Comparison of ENCODE assay signal across 15 cellular contexts in genomic region chr17:47907932-47908562, GRCh38. TPM values are rescaled to one million over a fixed set of nuclear protein-coding genes. Genes with fewer than 3 reads are reported as not detected.
DNase-seq lines count a peak whose midpoint lies in the region; ATAC-seq and TF ChIP-seq lines count a peak whose summit lies in the region.
"Had no signal": no experiment of that assay in that cellular context is flagged by ENCODE, and none has a peak within 500 bp of the region (broad histone marks: within the 10 kb centered on the region; RNA-seq: fewer than 3 reads in every experiment).

No MANE protein-coding gene starts in this region.

- H3K36me3 ChIP-seq in HEK293 (ENCODE audit: control insufficient read depth in 2 of 2, insufficient read depth in 1 of 2, low read length in 2 of 2) (peaks cover 3 to 6% of the 10 kb centered on the region in 2 experiments; a peak in 2 of 3 replicates), fibroblast of lung (ENCODE audit: control insufficient read depth, insufficient read depth, low read length) (no peaks in the 10 kb centered on the region), skeletal muscle tissue (ENCODE audit: control insufficient read depth in 3 of 3, insufficient read depth in 3 of 3, low read length in 3 of 3) (no peaks in the 10 kb centered on the region), GM23248 (ENCODE audit: low read depth) (no peaks in the 10 kb centered on the region)
- H3K36me3 ChIP-seq: colonic mucosa had no signal

- ATAC-seq in HG03342 (IDR thresholded peaks at IDR 0.05; ENCODE audit: unreplicated experiment), result no peak
- ATAC-seq: activated CD4-positive, CD25-positive, alpha-beta regulatory T cell treated with anti-CD3 and anti-CD28 coated beads, Interleukin-2, amount 50 U/mL, for 24 hours had no signal

- peak; percentile 30 for DNase-seq in OCI-M1 (lab: John Stamatoyannopoulos, UW)
- DNase-seq in fibroblast of lung (ENCODE audit: low read depth in 2 of 2), result no peak
- DNase-seq in amniotic stem cell (lab: John Stamatoyannopoulos, UW), result no peak
- DNase-seq in GM23248, result no peak
- DNase-seq: Caco-2, colonic mucosa, NCI-H1105, NCI-H526 had no signal

- TF ChIP-seq CTCF in HEK293 (tag by site-specific recombination; IDR thresholded peaks at IDR 0.05) (no peak), fibroblast of lung (conservative IDR thresholded peaks at IDR 0.05 in 1 of 2, IDR thresholded peaks at IDR 0.05 in 1 of 2; ENCODE audit: low read depth in 1 of 2, low read length in 2 of 2) (no peak)

- H3K9ac ChIP-seq in fibroblast of lung (ENCODE audit: insufficient read depth, low read length), result no peak overlapping the region
- H3K9ac ChIP-seq in skeletal muscle tissue (ENCODE audit: low read depth in 1 of 3, low read length in 3 of 3), result peak overlapping the region; percentile 74 to 92 (median 79)
- H3K9ac ChIP-seq in GM23248, result no peak overlapping the region

- no peaks in the 10 kb centered on the region for H3K27me3 ChIP-seq in fibroblast of lung (ENCODE audit: control insufficient read depth, insufficient read depth, low read length)
- no peaks in the 10 kb centered on the region for H3K27me3 ChIP-seq in skeletal muscle tissue (ENCODE audit: control insufficient read depth in 3 of 3, insufficient read depth in 3 of 3, low read length in 3 of 3)
- no peaks in the 10 kb centered on the region for H3K27me3 ChIP-seq in GM23248 (replicated peaks; ENCODE audit: insufficient read depth)
- H3K27me3 ChIP-seq: colonic mucosa had no signal

- H3K79me2 ChIP-seq in fibroblast of lung (ENCODE audit: control insufficient read depth, insufficient read depth, low read length) (peaks cover 2% of the 10 kb centered on the region), GM23248 (ENCODE audit: insufficient read depth) (peaks cover 24% of the 10 kb centered on the region)

- H2AFZ ChIP-seq in fibroblast of lung (ENCODE audit: low read length) (no peak overlapping the region), GM23248 (no peak overlapping the region)

- in situ Hi-C loops in GM23248 (cut with MboI), result no loop called here

- H3K4me3 ChIP-seq in HEK293 (ENCODE audit: low read depth, low read length), result no peak overlapping the region
- no peak overlapping the region for H3K4me3 ChIP-seq in fibroblast of lung (replicated peaks in 1 of 4; ENCODE audit: control extremely low read depth in 1 of 4, insufficient read depth in 1 of 4, low read depth in 3 of 4, low read length in 4 of 4)
- peak overlapping the region; percentile 65 to 74 (median 69) for H3K4me3 ChIP-seq in skeletal muscle tissue (ENCODE audit: low read length in 3 of 3)
- no peak overlapping the region for H3K4me3 ChIP-seq in GM23248
- H3K4me3 ChIP-seq: colonic mucosa had no signal

- peaks cover 14% of the 10 kb centered on the region for H3F3A ChIP-seq in GM23248 (ENCODE audit: insufficient read depth)

- H3K4me1 ChIP-seq in HEK293 (ENCODE audit: control insufficient read depth, insufficient read depth, low read length), result no peaks in the 10 kb centered on the region
- peaks cover 6% of the 10 kb centered on the region for H3K4me1 ChIP-seq in fibroblast of lung (ENCODE audit: control insufficient read depth, extremely low read depth, insufficient read depth, low read length)
- H3K4me1 ChIP-seq in skeletal muscle tissue (ENCODE audit: control insufficient read depth in 3 of 3, insufficient read depth in 3 of 3, low read length in 3 of 3), result peaks cover 56 to 62% (median 56%) of the 10 kb centered on the region in 3 donors
- H3K4me1 ChIP-seq in GM23248 (ENCODE audit: insufficient read depth), result peaks cover 16% of the 10 kb centered on the region
- H3K4me1 ChIP-seq: Caco-2, colonic mucosa had no signal

- no peaks in the 10 kb centered on the region for H3K9me3 ChIP-seq in HEK293 (ENCODE audit: control insufficient read depth, insufficient read depth, low read depth, low read length)
- H3K9me3 ChIP-seq in fibroblast of lung (ENCODE audit: control insufficient read depth, insufficient read depth, low read depth, low read length), result no peaks in the 10 kb centered on the region
- H3K9me3 ChIP-seq in skeletal muscle tissue (ENCODE audit: control insufficient read depth in 3 of 3, low read length in 3 of 3), result no peaks in the 10 kb centered on the region
- H3K9me3 ChIP-seq in GM23248 (ENCODE audit: low read depth), result no peaks in the 10 kb centered on the region
- H3K9me3 ChIP-seq: Caco-2, colonic mucosa had no signal

- H4K20me1 ChIP-seq in fibroblast of lung (ENCODE audit: control insufficient read depth, extremely low read depth, insufficient read depth, low read length) (no peaks in the 10 kb centered on the region), GM23248 (ENCODE audit: insufficient read depth) (no peaks in the 10 kb centered on the region)

- H3K9me2 ChIP-seq in GM23248 (ENCODE audit: insufficient read depth), result no peaks in the 10 kb centered on the region

- CTCF ChIA-PET in HEK293 (lab: Yijun Ruan, JAX), result interaction anchor here (1.7 kb wide), 1 partner anchor 18 kb away, joined by 4 read pairs; no protein-coding TSS in a partner anchor

- POLR2A ChIA-PET in HEK293 (lab: Yijun Ruan, JAX), result interaction anchor here (1.1 kb wide), 1 partner anchor 12 kb away, joined by 3 read pairs; the partner anchor contains the start of gene SP2

- H3K27ac ChIP-seq in HEK293 (ENCODE audit: extremely low read depth, low read depth, low read length) (no peak overlapping the region), fibroblast of lung (ENCODE audit: insufficient read depth, low read length) (no peak overlapping the region), skeletal muscle tissue (ENCODE audit: low read depth, low read length) (peak overlapping the region; percentile 96), GM23248 (no peak overlapping the region)
- H3K27ac ChIP-seq: colonic mucosa had no signal

- 87 to 88% methylated on average over 8 of the region's 8 CpGs for WGBS in GM23248 (ENCODE audit: low coverage in 1 of 2, low lambda C conversion rate in 2 of 2, missing lambda C conversion rate in 2 of 2), 2 experiments

- H3K4me2 ChIP-seq in fibroblast of lung (ENCODE audit: extremely low read depth, insufficient read depth, low read length) (peak overlapping the region; percentile 71), GM23248 (ENCODE audit: unreplicated experiment) (no peak overlapping the region)

TF ChIP-seq in HEK293, 187 proteins besides CTCF, POLR2A, EP300 and RAD21:
- peak; percentile 32; the same call in 1 of the 2 replicates for TF ChIP-seq GLIS1 (tag by site-specific recombination; IDR thresholded peaks at IDR 0.05)
- no peak for TF ChIP-seq SP7 (tag by site-specific recombination; IDR thresholded peaks at IDR 0.05)

RNA-seq across cellular contexts. Expression of gene SP2, which starts 12.0 kb away (rescaled TPM):
- total RNA-seq in fibroblast of lung (0.26 and 1.5 TPM in 2 replicates), skeletal muscle tissue (0.52 TPM)
- polyA plus RNA-seq in fibroblast of lung (2.6 and 5.3 TPM in 2 replicates), GM23248 (2016; fragmentation: Nextera tagmentation; extraction: Ambion mirVana) (13.6 and 14.2 TPM in 2 replicates)
- 10.3 and 14.4 TPM in 2 replicates for polyA plus RNA-seq in fibroblast of lung (2012)
- polyA minus RNA-seq in fibroblast of lung (ENCODE audit: low replicate concordance), result 10.4 and 31.4 TPM in 2 replicates
- 2.5 and 3.2 TPM in 2 replicates for total RNA-seq in GM23248 (2014; rRNA removed; shearing (Covaris generic))

RNA-seq across cellular contexts. Expression of gene PNPO, which starts 33.3 kb away (rescaled TPM):
- total RNA-seq in fibroblast of lung, result 16.2 and 26.6 TPM in 2 replicates
- 25.7 and 38.6 TPM in 2 replicates for polyA plus RNA-seq in fibroblast of lung
- polyA plus RNA-seq in fibroblast of lung (2012), result 10.3 and 18.9 TPM in 2 replicates
- 28.6 and 55.1 TPM in 2 replicates for polyA minus RNA-seq in fibroblast of lung (ENCODE audit: low replicate concordance)
- total RNA-seq in skeletal muscle tissue, result 12.0 TPM
- 44.7 and 53.7 TPM in 2 replicates for total RNA-seq in GM23248 (2014; rRNA removed; shearing (Covaris generic))
- 20.0 and 22.7 TPM in 2 replicates for polyA plus RNA-seq in GM23248 (2016; fragmentation: Nextera tagmentation; extraction: Ambion mirVana)

RNA-seq across cellular contexts. Expression of gene PRR15L, which starts 49.6 kb away (rescaled TPM):
- total RNA-seq in fibroblast of lung, result not detected in 2 replicates
- polyA plus RNA-seq in fibroblast of lung, result not detected in 2 replicates
- polyA plus RNA-seq in fibroblast of lung (2012), result 0.07 TPM in 1 of 2 replicates, not detected in the other
- not detected in 2 replicates for polyA minus RNA-seq in fibroblast of lung (ENCODE audit: low replicate concordance)
- total RNA-seq in skeletal muscle tissue, result not detected
- not detected in 2 replicates for total RNA-seq in GM23248 (2014; rRNA removed; shearing (Covaris generic))
- 0.16 TPM in 1 of 2 replicates, not detected in the other for polyA plus RNA-seq in GM23248 (2016; fragmentation: Nextera tagmentation; extraction: Ambion mirVana)
- total RNA-seq: activated T-helper 2 cell treated with anti-CD3 and anti-CD28 coated beads, Interferon-gamma antibody, Interleukin-2, Interleukin-4, amounts not matched to agents 10 μg/mL and 5 μg/mL and 100 μg/mL, durations not matched to agents 14 hours and 24 hours and 36 hours; frontal cortex; SK-MEL-5 had no signal

RNA-seq across cellular contexts. Expression of gene SP6, which starts 57.1 kb away (rescaled TPM):
- under 0.01 TPM in 1 of 2 replicates, not detected in the other for total RNA-seq in fibroblast of lung
- polyA plus RNA-seq in fibroblast of lung, result 0.07 and 0.11 TPM in 2 replicates
- 0.12 and 0.25 TPM in 2 replicates for polyA plus RNA-seq in fibroblast of lung (2012)
- not detected in 2 replicates for polyA minus RNA-seq in fibroblast of lung (ENCODE audit: low replicate concordance)
- total RNA-seq in skeletal muscle tissue, result under 0.01 TPM
- not detected in 2 replicates for total RNA-seq in GM23248 (2014; rRNA removed; shearing (Covaris generic))
- not detected in 2 replicates for polyA plus RNA-seq in GM23248 (2016; fragmentation: Nextera tagmentation; extraction: Ambion mirVana)
- total RNA-seq: frontal cortex had no signal

Comparison
In these comparisons a context has a peak if more than half of its experiments do, and no peak if none do; other contexts are left out.
1. H3K4me3 ChIP-seq: peak in skeletal muscle tissue (3 of 3); none in HEK293 (single experiment), fibroblast of lung (0 of 4) and GM23248 (single experiment).
2. H3K9ac ChIP-seq: peak in skeletal muscle tissue (3 of 3); none in fibroblast of lung (single experiment) and GM23248 (single experiment).